ENCODE assay signal across 34 cellular contexts in genomic region chr11:77209663-77210062, GRCh38.
"Had no signal": no experiment of that assay in that cellular context is flagged by ENCODE, and none has a peak within 500 bp of the region (broad histone marks: within the 10 kb centered on the region; RNA-seq: fewer than 3 reads in every experiment).

No MANE protein-coding gene starts in this region.

- H3K4me1 Mint-ChIP-seq: activated B cell treated with CpG ODN at 0.5 μM for 24 hours; activated CD4-positive, alpha-beta T cell treated with anti-CD3 and anti-CD28 coated beads, Interleukin-2, amount 10 ng/mL, durations not matched to agents 24 days and 14 days; activated naive CD8-positive, alpha-beta T cell treated with anti-CD3 and anti-CD28 coated beads for 36 hours; activated T-helper 17 cell treated with anti-CD3 and anti-CD28 coated beads, Interleukin-2, amount 50 U/mL, for 72 hours had no signal

- H3K27ac Mint-ChIP-seq: activated B cell treated with CpG ODN at 0.5 μM for 24 hours; activated CD4-positive, alpha-beta memory T cell treated with anti-CD3 and anti-CD28 coated beads for 36 hours; activated CD4-positive, alpha-beta T cell treated with anti-CD3 and anti-CD28 coated beads, Interleukin-2, amount 10 ng/mL, durations not matched to agents 24 days and 14 days; activated CD8-positive, alpha-beta T cell treated with anti-CD3 and anti-CD28 coated beads for 36 hours; activated naive CD4-positive, alpha-beta T cell treated with anti-CD3 and anti-CD28 coated beads for 36 hours; activated naive CD4-positive, alpha-beta T cell treated with anti-CD3 and anti-CD28 coated beads, Interleukin-2, amount 50 U/mL, for 72 hours; activated naive CD8-positive, alpha-beta T cell treated with anti-CD3 and anti-CD28 coated beads for 36 hours; activated T-cell treated with anti-CD3 and anti-CD28 coated beads, Interleukin-2, amount 50 U/mL, for 72 hours; activated T-helper 1 cell treated with anti-CD3 and anti-CD28 coated beads, Interleukin-12 subunit alpha, Interleukin-12 subunit beta, Interleukin-2, Interleukin-4 antibody, amounts not matched to agents 30 ng/mL and 10 ng/mL and 1 ng/mL, durations not matched to agents 14 hours and 24 hours and 36 hours; activated T-helper 17 cell treated with anti-CD3 and anti-CD28 coated beads, Interleukin-2, amount 50 U/mL, for 72 hours; T-helper 1 cell treated with Interleukin-12 subunit alpha and Interleukin-12 subunit beta and Interleukin-4 antibody, amounts not matched to agents 30 μg/mL and 1 μg/mL, for 36 hours; T-helper 2 cell treated with Interferon-gamma antibody and Interleukin-4, amounts not matched to agents 5 μg/mL and 100 μg/mL, for 36 hours had no signal

- DNase-seq: activated B cell treated with CpG ODN at 0.5 μM for 24 hours; activated CD4-positive, alpha-beta memory T cell treated with anti-CD3 and anti-CD28 coated beads for 36 hours; activated CD4-positive, alpha-beta T cell treated with anti-CD3 and anti-CD28 coated beads for 4 hours; activated CD4-positive, alpha-beta T cell treated with anti-CD3 and anti-CD28 coated beads, Interleukin-2, amount 10 ng/mL, durations not matched to agents 24 days and 14 days; activated CD4-positive, alpha-beta T cell treated with anti-CD3 and anti-CD28 coated beads, Interleukin-2, amount 50 U/mL, for 1 hour; activated CD4-positive, alpha-beta T cell treated with anti-CD3 and anti-CD28 coated beads, Interleukin-2, amount 50 U/mL, for 4 hours; activated CD4-positive, CD25-positive, alpha-beta regulatory T cell treated with anti-CD3 and anti-CD28 coated beads, Interleukin-2, amount 50 U/mL, for 72 hours; activated CD8-positive, alpha-beta T cell treated with anti-CD3 and anti-CD28 coated beads for 36 hours; activated effector memory CD4-positive, alpha-beta T cell treated with anti-CD3 and anti-CD28 coated beads, Interleukin-2, amount 50 U/mL, for 16 hours; activated gamma-delta T cell treated with Interleukin-2 at 50 U/mL for 16 hours; activated naive CD4-positive, alpha-beta T cell; activated naive CD4-positive, alpha-beta T cell treated with anti-CD3 and anti-CD28 coated beads for 36 hours; activated naive CD4-positive, alpha-beta T cell treated with anti-CD3 and anti-CD28 coated beads, Interleukin-2, amount 50 U/mL, for 16 hours; activated naive CD8-positive, alpha-beta T cell treated with anti-CD3 and anti-CD28 coated beads for 36 hours; activated T-cell treated with anti-CD3 and anti-CD28 coated beads for 4 hours; activated T-cell treated with anti-CD3 and anti-CD28 coated beads, Interleukin-2, amount 50 U/mL, for 1 hour; activated T-cell treated with anti-CD3 and anti-CD28 coated beads, Interleukin-2, amount 50 U/mL, for 4 hours; activated T-cell treated with anti-CD3 and anti-CD28 coated beads, Interleukin-2, amount 50 U/mL, for 72 hours; amniotic stem cell; aorta; body of pancreas; brain microvascular endothelial cell; central memory CD4-positive, alpha-beta T cell; T-helper 1 cell; T-helper 2 cell; T-helper 9 cell had no signal

- ATAC-seq: activated CD8-positive, alpha-beta T cell treated with anti-CD3 and anti-CD28 coated beads for 36 hours; activated naive CD4-positive, alpha-beta T cell treated with anti-CD3 and anti-CD28 coated beads, Interleukin-2, amount 50 U/mL, for 72 hours; activated T-cell treated with anti-CD3 and anti-CD28 coated beads, Interleukin-2, amount 50 U/mL, for 4 hours; activated T-cell treated with anti-CD3 and anti-CD28 coated beads, Interleukin-2, amount 50 U/mL, for 72 hours; activated T-helper 17 cell treated with anti-CD3 and anti-CD28 coated beads, Interleukin-2, amount 50 U/mL, for 72 hours; body of pancreas had no signal

- H3K9me3 ChIP-seq: adrenal gland, body of pancreas, breast epithelium had no signal

- H3K36me3 Mint-ChIP-seq: activated CD4-positive, alpha-beta memory T cell treated with anti-CD3 and anti-CD28 coated beads for 36 hours; activated naive CD4-positive, alpha-beta T cell treated with anti-CD3 and anti-CD28 coated beads, Interleukin-2, amount 50 U/mL, for 72 hours; activated naive CD8-positive, alpha-beta T cell treated with anti-CD3 and anti-CD28 coated beads for 36 hours had no signal

- H3K36me3 ChIP-seq: brain microvascular endothelial cell, breast epithelium had no signal

- H3K4me3 Mint-ChIP-seq: activated B cell treated with CpG ODN at 0.5 μM for 24 hours; activated CD4-positive, alpha-beta memory T cell treated with anti-CD3 and anti-CD28 coated beads for 36 hours; activated CD4-positive, alpha-beta T cell treated with anti-CD3 and anti-CD28 coated beads, Interleukin-2, amount 10 ng/mL, durations not matched to agents 24 days and 14 days; activated CD8-positive, alpha-beta T cell treated with anti-CD3 and anti-CD28 coated beads for 36 hours; activated naive CD4-positive, alpha-beta T cell treated with anti-CD3 and anti-CD28 coated beads for 36 hours; activated naive CD8-positive, alpha-beta T cell treated with anti-CD3 and anti-CD28 coated beads for 36 hours; activated T-cell treated with anti-CD3 and anti-CD28 coated beads, Interleukin-2, amount 50 U/mL, for 4 hours; activated T-cell treated with anti-CD3 and anti-CD28 coated beads, Interleukin-2, amount 50 U/mL, for 72 hours; activated T-helper 1 cell treated with anti-CD3 and anti-CD28 coated beads, Interleukin-12 subunit alpha, Interleukin-12 subunit beta, Interleukin-2, Interleukin-4 antibody, amounts not matched to agents 30 ng/mL and 10 ng/mL and 1 ng/mL, durations not matched to agents 14 hours and 24 hours and 36 hours; activated T-helper 17 cell treated with anti-CD3 and anti-CD28 coated beads, Interleukin-2, amount 50 U/mL, for 72 hours; T-helper 1 cell treated with Interleukin-12 subunit alpha and Interleukin-12 subunit beta and Interleukin-4 antibody, amounts not matched to agents 30 μg/mL and 1 μg/mL, for 36 hours; T-helper 2 cell treated with Interferon-gamma antibody and Interleukin-4, amounts not matched to agents 5 μg/mL and 100 μg/mL, for 36 hours had no signal

- H3K27me3 ChIP-seq: adrenal gland, body of pancreas, brain microvascular endothelial cell, breast epithelium had no signal

- H3K4me3 ChIP-seq: adrenal gland, body of pancreas, breast epithelium had no signal

- H3K9me3 Mint-ChIP-seq: activated B cell treated with CpG ODN at 0.5 μM for 24 hours; activated CD4-positive, alpha-beta memory T cell treated with anti-CD3 and anti-CD28 coated beads for 36 hours; activated CD4-positive, alpha-beta T cell treated with anti-CD3 and anti-CD28 coated beads, Interleukin-2, amount 10 ng/mL, durations not matched to agents 24 days and 14 days; activated CD8-positive, alpha-beta T cell treated with anti-CD3 and anti-CD28 coated beads for 36 hours; activated naive CD4-positive, alpha-beta T cell treated with anti-CD3 and anti-CD28 coated beads for 36 hours; activated naive CD4-positive, alpha-beta T cell treated with anti-CD3 and anti-CD28 coated beads, Interleukin-2, amount 50 U/mL, for 72 hours; activated naive CD8-positive, alpha-beta T cell treated with anti-CD3 and anti-CD28 coated beads for 36 hours; activated T-cell treated with anti-CD3 and anti-CD28 coated beads, Interleukin-2, amount 50 U/mL, for 4 hours; activated T-cell treated with anti-CD3 and anti-CD28 coated beads, Interleukin-2, amount 50 U/mL, for 72 hours; activated T-helper 1 cell treated with anti-CD3 and anti-CD28 coated beads, Interleukin-12 subunit alpha, Interleukin-12 subunit beta, Interleukin-2, Interleukin-4 antibody, amounts not matched to agents 30 ng/mL and 10 ng/mL and 1 ng/mL, durations not matched to agents 14 hours and 24 hours and 36 hours; activated T-helper 17 cell treated with anti-CD3 and anti-CD28 coated beads, Interleukin-2, amount 50 U/mL, for 72 hours; T-helper 1 cell treated with Interleukin-12 subunit alpha and Interleukin-12 subunit beta and Interleukin-4 antibody, amounts not matched to agents 30 μg/mL and 1 μg/mL, for 36 hours; T-helper 2 cell treated with Interferon-gamma antibody and Interleukin-4, amounts not matched to agents 5 μg/mL and 100 μg/mL, for 36 hours had no signal

- H3K27ac ChIP-seq: adrenal gland, body of pancreas, brain microvascular endothelial cell, breast epithelium, VCaP had no signal

- H3K4me1 ChIP-seq: adrenal gland, breast epithelium had no signal

- H3K27me3 Mint-ChIP-seq: activated CD4-positive, alpha-beta memory T cell treated with anti-CD3 and anti-CD28 coated beads for 36 hours; activated CD4-positive, alpha-beta T cell treated with anti-CD3 and anti-CD28 coated beads, Interleukin-2, amount 10 ng/mL, durations not matched to agents 24 days and 14 days; activated CD8-positive, alpha-beta T cell treated with anti-CD3 and anti-CD28 coated beads for 36 hours; activated naive CD8-positive, alpha-beta T cell treated with anti-CD3 and anti-CD28 coated beads for 36 hours; activated T-helper 17 cell treated with anti-CD3 and anti-CD28 coated beads, Interleukin-2, amount 50 U/mL, for 72 hours had no signal
